In genomic region chr1:95247607-95248006, GRCh38 we compare ENCODE assay signal across 19 cellular contexts.
"Had no signal": no experiment of that assay in that cellular context is flagged by ENCODE, and none has a peak within 500 bp of the region (broad histone marks: within the 10 kb centered on the region; RNA-seq: fewer than 3 reads in every experiment).

No MANE protein-coding gene starts in this region.

- H3K9me3 ChIP-seq: pancreas, right lobe of liver, suprapubic skin, uterus had no signal

- H3K27me3 ChIP-seq: hepatocyte, pancreas, right lobe of liver, stomach, suprapubic skin, uterus had no signal

- H3K4me3 ChIP-seq: hepatocyte, pancreas, right lobe of liver, smooth muscle cell, stomach, suprapubic skin, uterus had no signal

- ATAC-seq: activated naive CD8-positive, alpha-beta T cell treated with anti-CD3 and anti-CD28 coated beads, Interleukin-2, amount 50 U/mL, for 24 hours; pancreas; right lobe of liver; stimulated activated memory B cell treated with anti-CD40 and anti-IgM and Interleukin-4, amounts not matched to agents 10 μg/mL and 1 μg/mL and 100 μg/mL, for 72 hours; WTC11 had no signal

- H3K4me1 ChIP-seq: right lobe of liver, stomach, uterus had no signal

- H3K27ac ChIP-seq: hepatocyte, pancreas, right lobe of liver, stomach, suprapubic skin, uterus had no signal

- DNase-seq: activated naive CD4-positive, alpha-beta T cell treated with anti-CD3 and anti-CD28 coated beads for 36 hours; activated naive CD8-positive, alpha-beta T cell treated with anti-CD3 and anti-CD28 coated beads, Interleukin-2, amount 50 U/mL, for 24 hours; activated T-cell treated with anti-CD3 and anti-CD28 coated beads, Interleukin-2, amount 50 U/mL, for 1 hour; foreskin fibroblast; immature natural killer cell; kidney glomerular epithelial cell; midbrain; pancreas; right lobe of liver; stimulated activated CD4-positive, alpha-beta T cell treated with anti-CD3 and anti-CD28 coated beads, Interleukin-15, amount 100 ng/mL, for 24 hours; stomach; T-helper 9 cell; trophoblast cell; uterus had no signal

- H3K36me3 ChIP-seq: pancreas, uterus had no signal
